21 cellular contexts compared by ENCODE assay signal in genomic region chr12:131402781-131403396, GRCh38.
DNase-seq lines count a peak whose midpoint lies in the region; ATAC-seq and TF ChIP-seq lines count a peak whose summit lies in the region.
"Had no signal": no experiment of that assay in that cellular context is flagged by ENCODE, and none has a peak within 500 bp of the region (broad histone marks: within the 10 kb centered on the region; RNA-seq: fewer than 3 reads in every experiment).

No MANE protein-coding gene starts in this region.

- H3K4me1 Mint-ChIP-seq in natural killer cell (no peaks in the 10 kb centered on the region), neural progenitor cell (peaks cover 6% of the 10 kb centered on the region)
- no peaks in the 10 kb centered on the region for H3K4me1 Mint-ChIP-seq in natural killer cell treated with Interleukin-12 subunit alpha and Interleukin-12 subunit beta and Interleukin-15 and Interleukin-18, amount 100 ng/mL, for 72 hours (ENCODE audit: low read depth in 2 of 2)

- H3K27me3 Mint-ChIP-seq in natural killer cell (ENCODE audit: low read depth in 2 of 2) (no peaks in the 10 kb centered on the region), neural progenitor cell (ENCODE audit: insufficient read depth, low read depth) (peaks cover 2% of the 10 kb centered on the region)
- peaks cover 0 to 6% of the 10 kb centered on the region in 2 donors for H3K27me3 Mint-ChIP-seq in natural killer cell treated with Interleukin-12 subunit alpha and Interleukin-12 subunit beta and Interleukin-15 and Interleukin-18, amount 100 ng/mL, for 72 hours

- BruUV-seq in PC-9 (replicated peaks; lab: Mats Ljungman, UMichigan), result no TSS peak

- DNase-seq in natural killer cell (peak; percentile 13), neural progenitor cell (ENCODE audit: low spot score) (no peak), spleen (peak; percentile 71), PC-9 (no peak), HAP-1 (ENCODE audit: low spot score in 2 of 2) (no peak)
- DNase-seq in natural killer cell treated with Interleukin-12 subunit alpha and Interleukin-12 subunit beta and Interleukin-15 and Interleukin-18, amount 100 ng/mL, for 72 hours (ENCODE audit: low spot score), result no peak
- DNase-seq: 8988T, Calu3, GF-D8, IMR-90, NCI-H1092 treated with DMSO at 0.1 percent for 48 hours, NCI-H1436 treated with DMSO at 0.1 percent for 48 hours, NCI-H187 treated with DMSO at 0.1 percent for 48 hours, NCI-H2171 treated with DMSO at 0.1 percent for 48 hours, NCI-H345, NCI-H510A treated with DMSO at 0.1 percent for 48 hours, NCI-H774 had no signal

- H4K20me1 ChIP-seq in neural progenitor cell (ENCODE audit: low read depth) (no peaks in the 10 kb centered on the region), PC-9 (ENCODE audit: insufficient read depth) (no peaks in the 10 kb centered on the region)

- CTCF ChIA-PET in PC-9 (lab: Charles Lee), result no interaction called here

- H3K36me3 ChIP-seq in neural progenitor cell (no peaks in the 10 kb centered on the region), spleen (no peaks in the 10 kb centered on the region), PC-9 (ENCODE audit: low read depth) (no peaks in the 10 kb centered on the region), HAP-1 (replicated peaks) (no peaks in the 10 kb centered on the region)
- H3K36me3 ChIP-seq: SJSA1 had no signal

- no peaks in the 10 kb centered on the region for H3K9me3 ChIP-seq in neural progenitor cell (ENCODE audit: low read depth)
- peaks cover 0 to 12% (median 8%) of the 10 kb centered on the region in 8 donors for H3K9me3 ChIP-seq in spleen
- no peaks in the 10 kb centered on the region for H3K9me3 ChIP-seq in PC-9 (ENCODE audit: insufficient read depth, low read depth)
- H3K9me3 ChIP-seq in HAP-1, result no peaks in the 10 kb centered on the region
- H3K9me3 ChIP-seq: SJSA1 had no signal

- H3K4me2 ChIP-seq in neural progenitor cell, result no peak overlapping the region
- H3K4me2 ChIP-seq in PC-9, result no peak overlapping the region
- H3K4me2 ChIP-seq: KMS-11 had no signal

- TF ChIP-seq CTCF in natural killer cell (IDR thresholded peaks at IDR 0.05) (no peak), neural progenitor cell (IDR thresholded peaks at IDR 0.05) (no peak), spleen (IDR thresholded peaks at IDR 0.05 in 8 of 11, conservative IDR thresholded peaks at IDR 0.05 in 3 of 11) (no peak), PC-9 (conservative IDR thresholded peaks at IDR 0.05) (no peak)

- H3K9me2 ChIP-seq in PC-9 (ENCODE audit: insufficient read depth), result no peaks in the 10 kb centered on the region

- H3K9ac ChIP-seq in neural progenitor cell, result no peak overlapping the region
- H3K9ac ChIP-seq: KMS-11 had no signal

- no peak for TF ChIP-seq POLR2A in spleen (IDR thresholded peaks at IDR 0.05)

- no peak for ATAC-seq in natural killer cell
- ATAC-seq in natural killer cell treated with Interleukin-12 subunit alpha and Interleukin-12 subunit beta and Interleukin-15 and Interleukin-18, amount 100 ng/mL, for 72 hours, result no peak
- no peak for ATAC-seq in HG03045 (IDR thresholded peaks at IDR 0.05; ENCODE audit: unreplicated experiment)
- no peak for ATAC-seq in HG02763 (IDR thresholded peaks at IDR 0.05; ENCODE audit: unreplicated experiment)

- intact Hi-C loops in natural killer cell (cut with micrococcal nuclease), result no loop called here
- intact Hi-C loops in spleen (cut with DNase I; ENCODE audit: low total_unique reads), result no loop called here
- intact Hi-C loops in PC-9 (cut with micrococcal nuclease; ENCODE audit: unreplicated experiment), result loop anchor here (2.0 kb wide), 1 partner anchor 136 kb away; no protein-coding TSS in a partner anchor

- in situ Hi-C loops in HAP-1 (cut with MboI; ENCODE audit: low sequenced_read_pairs), result no loop called here

- no peaks in the 10 kb centered on the region for H3K27me3 ChIP-seq in neural progenitor cell
- peaks cover 0 to 22% (median 0%) of the 10 kb centered on the region in 7 donors for H3K27me3 ChIP-seq in spleen (replicated peaks in 1 of 7)
- peaks cover 13% of the 10 kb centered on the region; the same call in 1 of the 2 replicates for H3K27me3 ChIP-seq in PC-9 (ENCODE audit: insufficient read depth, low read depth)
- H3K27me3 ChIP-seq in HAP-1 (ENCODE audit: low read depth), result no peaks in the 10 kb centered on the region
- H3K27me3 ChIP-seq: SJSA1 had no signal

- H3K79me2 ChIP-seq in neural progenitor cell (ENCODE audit: low read depth), result no peaks in the 10 kb centered on the region
- H3K79me2 ChIP-seq in PC-9 (ENCODE audit: low read depth), result no peaks in the 10 kb centered on the region

- no peak overlapping the region for H3K27ac Mint-ChIP-seq in natural killer cell
- H3K27ac Mint-ChIP-seq in natural killer cell treated with Interleukin-12 subunit alpha and Interleukin-12 subunit beta and Interleukin-15 and Interleukin-18, amount 100 ng/mL, for 72 hours, result no peak overlapping the region
- H3K27ac Mint-ChIP-seq in neural progenitor cell, result no peak overlapping the region

- POLR2A ChIA-PET in PC-9 (lab: Charles Lee; ENCODE audit: unreplicated experiment), result no interaction called here

- H3K9me3 Mint-ChIP-seq in natural killer cell (peaks cover 5 to 7% of the 10 kb centered on the region in 2 donors), neural progenitor cell (peaks cover 19% of the 10 kb centered on the region)
- H3K9me3 Mint-ChIP-seq in natural killer cell treated with Interleukin-12 subunit alpha and Interleukin-12 subunit beta and Interleukin-15 and Interleukin-18, amount 100 ng/mL, for 72 hours, result peaks cover 8% of the 10 kb centered on the region

- no peak overlapping the region for H3K4me3 Mint-ChIP-seq in natural killer cell
- H3K4me3 Mint-ChIP-seq in natural killer cell treated with Interleukin-12 subunit alpha and Interleukin-12 subunit beta and Interleukin-15 and Interleukin-18, amount 100 ng/mL, for 72 hours, result no peak overlapping the region
- H3K4me3 Mint-ChIP-seq in neural progenitor cell, result peak overlapping the region; percentile 12

- H3K27ac ChIP-seq in neural progenitor cell (no peak overlapping the region), spleen (no peak overlapping the region), PC-9 (no peak overlapping the region)
- H3K27ac ChIP-seq: KMS-11, SJSA1 had no signal

- H3F3A ChIP-seq in neural progenitor cell (ENCODE audit: low read depth) (no peaks in the 10 kb centered on the region), PC-9 (ENCODE audit: insufficient read depth, low read depth) (no peaks in the 10 kb centered on the region)

- no peaks in the 10 kb centered on the region for H3K4me1 ChIP-seq in neural progenitor cell
- no peaks in the 10 kb centered on the region for H3K4me1 ChIP-seq in spleen
- H3K4me1 ChIP-seq in PC-9 (replicated peaks; ENCODE audit: insufficient read depth), result no peaks in the 10 kb centered on the region
- no peaks in the 10 kb centered on the region for H3K4me1 ChIP-seq in HAP-1
- H3K4me1 ChIP-seq: SJSA1 had no signal

- H3K4me3 ChIP-seq in neural progenitor cell, result no peak overlapping the region
- no peak overlapping the region for H3K4me3 ChIP-seq in spleen
- H3K4me3 ChIP-seq in PC-9, result no peak overlapping the region
- H3K4me3 ChIP-seq in HAP-1, result no peak overlapping the region
- H3K4me3 ChIP-seq: SJSA1 had no signal

- H3K36me3 Mint-ChIP-seq in natural killer cell, result no peaks in the 10 kb centered on the region
- peaks cover 14% of the 10 kb centered on the region for H3K36me3 Mint-ChIP-seq in natural killer cell treated with Interleukin-12 subunit alpha and Interleukin-12 subunit beta and Interleukin-15 and Interleukin-18, amount 100 ng/mL, for 72 hours
- H3K36me3 Mint-ChIP-seq in neural progenitor cell, result no peaks in the 10 kb centered on the region

- H2AFZ ChIP-seq in neural progenitor cell (replicated peaks) (no peak overlapping the region), PC-9 (no peak overlapping the region)

- WGBS in spleen, 5 donors, result 71 to 94% (median 82%) methylated on average over 7 to 14 of the region's 14 CpGs

Comparison
In these comparisons a context has a peak if more than half of its experiments do, and no peak if none do; other contexts are left out.
1. DNase-seq: peak in natural killer cell (single experiment) and spleen (single experiment); none in natural killer cell treated with Interleukin-12 subunit alpha and Interleukin-12 subunit beta and Interleukin-15 and Interleukin-18, amount 100 ng/mL, for 72 hours (single experiment), neural progenitor cell (single experiment), PC-9 (0 of 2) and HAP-1 (0 of 2).